22 cellular contexts compared by ENCODE assay signal in genomic region chr1:44720281-44720680, GRCh38. TPM values are rescaled to one million over a fixed set of nuclear protein-coding genes. Genes with fewer than 3 reads are reported as not detected.
DNase-seq lines count a peak whose midpoint lies in the region; ATAC-seq and TF ChIP-seq lines count a peak whose summit lies in the region.
"Had no signal": no experiment of that assay in that cellular context is flagged by ENCODE, and none has a peak within 500 bp of the region (broad histone marks: within the 10 kb centered on the region; RNA-seq: fewer than 3 reads in every experiment).

No MANE protein-coding gene starts in this region.

- H3K27ac Mint-ChIP-seq in CD4-positive, CD25-positive, alpha-beta regulatory T cell = peak overlapping the region; percentile 85 to 93 (median 91)
- peak overlapping the region; percentile 98 for H3K27ac Mint-ChIP-seq in effector memory CD8-positive, alpha-beta T cell
- H3K27ac Mint-ChIP-seq: neural progenitor cell had no signal

- peak overlapping the region in 3 of 4 donors; percentile 22 to 51 (median 36) for H3K4me3 Mint-ChIP-seq in CD4-positive, CD25-positive, alpha-beta regulatory T cell
- H3K4me3 Mint-ChIP-seq in effector memory CD8-positive, alpha-beta T cell = peak overlapping the region; percentile 56 to 79
- H3K4me3 Mint-ChIP-seq: neural progenitor cell had no signal

- H3K4me2 ChIP-seq in BLaER1 treated with 17β-estradiol and CSF1 and Interleukin-3, amounts not matched to agents 10 nM and 100 nM = peak overlapping the region in 9 of 11 experiments; percentile 4 to 87 (median 51); a peak in 17 of 22 replicates
- H3K4me2 ChIP-seq: neural progenitor cell had no signal

- H3K27ac ChIP-seq in BLaER1 treated with 17β-estradiol and CSF1 and Interleukin-3, amounts not matched to agents 10 nM and 100 nM = no peak overlapping the region
- H3K27ac ChIP-seq in CD4-positive, CD25-positive, alpha-beta regulatory T cell (ENCODE audit: insufficient read depth, low read length, poor library complexity, severe bottlenecking) = peak overlapping the region; percentile 66
- peak overlapping the region; percentile 60; the same call in 1 of the 2 replicates for H3K27ac ChIP-seq in RWPE1
- H3K27ac ChIP-seq: neural progenitor cell, right atrium auricular region, WERI-Rb-1 had no signal

- H3K27me3 ChIP-seq in BLaER1 treated with 17β-estradiol and CSF1 and Interleukin-3, amounts not matched to agents 10 nM and 100 nM = no peaks in the 10 kb centered on the region
- no peaks in the 10 kb centered on the region for H3K27me3 ChIP-seq in CD4-positive, CD25-positive, alpha-beta regulatory T cell (ENCODE audit: control insufficient read depth, insufficient read depth, low read length)
- H3K27me3 ChIP-seq: neural progenitor cell, right atrium auricular region, tibial nerve had no signal

- TF ChIP-seq CTCF in RWPE1 (conservative IDR thresholded peaks at IDR 0.05; ENCODE audit: low read depth) = no peak

- H3K4me1 ChIP-seq in BLaER1 treated with 17β-estradiol and CSF1 and Interleukin-3, amounts not matched to agents 10 nM and 100 nM = peaks cover 64 to 84% (median 70%) of the 10 kb centered on the region in 10 experiments
- peaks cover 43% of the 10 kb centered on the region for H3K4me1 ChIP-seq in CD4-positive, CD25-positive, alpha-beta regulatory T cell (ENCODE audit: control insufficient read depth, insufficient read depth, low read length, poor library complexity, severe bottlenecking)
- H3K4me1 ChIP-seq: neural progenitor cell, right atrium auricular region had no signal

- no peak for DNase-seq in CD4-positive, CD25-positive, alpha-beta regulatory T cell
- DNase-seq in RWPE1 (ENCODE audit: low spot score) = no peak
- DNase-seq in effector memory CD8-positive, alpha-beta T cell = no peak
- DNase-seq in dermis blood vessel endothelial cell = no peak
- no peak for DNase-seq in cerebellar nuclear complex (lab: John Stamatoyannopoulos, UW)
- DNase-seq in posterior cingulate gyrus = no peak
- DNase-seq: cortex of kidney, erythroblast, NCI-H2029, NCI-H524 treated with DMSO at 0.1 percent for 48 hours, WERI-Rb-1 had no signal

- CTCF ChIA-PET in RWPE1 (lab: Yijun Ruan, JAX) = no interaction called here

- no peaks in the 10 kb centered on the region for H3K36me3 Mint-ChIP-seq in CD4-positive, CD25-positive, alpha-beta regulatory T cell
- H3K36me3 Mint-ChIP-seq in effector memory CD8-positive, alpha-beta T cell (ENCODE audit: insufficient read depth) = peaks cover 29% of the 10 kb centered on the region
- H3K36me3 Mint-ChIP-seq: neural progenitor cell had no signal

- no peak overlapping the region for H3K4me3 ChIP-seq in BLaER1 treated with 17β-estradiol and CSF1 and Interleukin-3, amounts not matched to agents 10 nM and 100 nM
- H3K4me3 ChIP-seq in CD4-positive, CD25-positive, alpha-beta regulatory T cell (ENCODE audit: low read depth, low read length) = no peak overlapping the region
- H3K4me3 ChIP-seq: neural progenitor cell, right atrium auricular region, tibial nerve had no signal

- no peak for ATAC-seq in CD4-positive, CD25-positive, alpha-beta regulatory T cell (ENCODE audit: low read depth in 2 of 2)
- no peak for ATAC-seq in effector memory CD8-positive, alpha-beta T cell (replicated peaks)
- ATAC-seq in GM18498 (IDR thresholded peaks at IDR 0.05; ENCODE audit: unreplicated experiment) = no peak
- ATAC-seq: SK-N-SH treated with all-trans-retinoic acid at 6 μM for 48 hours had no signal

- no peak overlapping the region for H3K9ac ChIP-seq in BLaER1 treated with 17β-estradiol and CSF1 and Interleukin-3, amounts not matched to agents 10 nM and 100 nM
- H3K9ac ChIP-seq: neural progenitor cell had no signal

- no peaks in the 10 kb centered on the region for H3K36me3 ChIP-seq in BLaER1 treated with 17β-estradiol and CSF1 and Interleukin-3, amounts not matched to agents 10 nM and 100 nM
- H3K36me3 ChIP-seq in CD4-positive, CD25-positive, alpha-beta regulatory T cell (ENCODE audit: control insufficient read depth, insufficient read depth, low read length) = no peaks in the 10 kb centered on the region
- H3K36me3 ChIP-seq: neural progenitor cell, right atrium auricular region, tibial nerve, WERI-Rb-1 had no signal

- intact Hi-C loops in posterior cingulate gyrus (cut with DNase I) = no loop called here

- no peaks in the 10 kb centered on the region; a peak in 1 of 22 replicates for H4K20me1 ChIP-seq in BLaER1 treated with 17β-estradiol and CSF1 and Interleukin-3, amounts not matched to agents 10 nM and 100 nM

- H3K4me1 Mint-ChIP-seq in CD4-positive, CD25-positive, alpha-beta regulatory T cell = peaks cover 28 to 80% (median 48%) of the 10 kb centered on the region in 4 donors
- peaks cover 42 to 66% of the 10 kb centered on the region in 2 donors for H3K4me1 Mint-ChIP-seq in effector memory CD8-positive, alpha-beta T cell (ENCODE audit: low read depth in 2 of 2)

- H3K9me3 ChIP-seq in BLaER1 treated with 17β-estradiol and CSF1 and Interleukin-3, amounts not matched to agents 10 nM and 100 nM (replicated peaks in 1 of 11) = peaks cover 0 to 7% (median 0%) of the 10 kb centered on the region in 11 experiments; a peak in 2 of 22 replicates
- no peaks in the 10 kb centered on the region for H3K9me3 ChIP-seq in CD4-positive, CD25-positive, alpha-beta regulatory T cell (ENCODE audit: control insufficient read depth in 2 of 2, low read length in 2 of 2)
- H3K9me3 ChIP-seq: right atrium auricular region, tibial nerve had no signal

- peaks cover 0 to 3% (median 0%) of the 10 kb centered on the region in 7 donors for H3K9me3 Mint-ChIP-seq in CD4-positive, CD25-positive, alpha-beta regulatory T cell
- H3K9me3 Mint-ChIP-seq in effector memory CD8-positive, alpha-beta T cell = no peaks in the 10 kb centered on the region
- H3K9me3 Mint-ChIP-seq: neural progenitor cell had no signal

- no peaks in the 10 kb centered on the region for H3K27me3 Mint-ChIP-seq in CD4-positive, CD25-positive, alpha-beta regulatory T cell
- no peaks in the 10 kb centered on the region for H3K27me3 Mint-ChIP-seq in effector memory CD8-positive, alpha-beta T cell

- POLR2A ChIA-PET in RWPE1 (lab: Yijun Ruan, JAX; ENCODE audit: low non-redundant PET) = interaction anchor here (0.7 kb wide), 1 partner anchor 188 kb away, joined by 8 read pairs; no protein-coding TSS in a partner anchor

RNA-seq across cellular contexts. Expression of gene RNU5D-1, which starts 10.7 kb away (rescaled TPM):
- total RNA-seq in CD4-positive, CD25-positive, alpha-beta regulatory T cell = not detected
- not detected for polyA plus RNA-seq in CD4-positive, CD25-positive, alpha-beta regulatory T cell
- total RNA-seq in dermis blood vessel endothelial cell = not detected in 2 replicates
- total RNA-seq: G401, glomerular endothelial cell, GM12878, HT1080, lung microvascular endothelial cell, right atrium auricular region, tibial nerve had no signal
- polyA plus RNA-seq: GM12878 had no signal

RNA-seq across cellular contexts. Expression of gene KIF2C, which starts 19.4 kb away (rescaled TPM):
- 1.5 TPM for total RNA-seq in CD4-positive, CD25-positive, alpha-beta regulatory T cell
- 1 to 10 TPM; 1.1 to 3.9 (median 3.3) TPM for polyA plus RNA-seq in CD4-positive, CD25-positive, alpha-beta regulatory T cell
- 11.7 and 45.5 TPM in 2 replicates for total RNA-seq in dermis blood vessel endothelial cell

RNA-seq across cellular contexts. Expression of gene ARMH1, which starts 45.8 kb away (rescaled TPM):
- 24.8 TPM for total RNA-seq in CD4-positive, CD25-positive, alpha-beta regulatory T cell
- polyA plus RNA-seq in CD4-positive, CD25-positive, alpha-beta regulatory T cell = 1 to 10 TPM; 3.0 to 5.7 (median 4.3) TPM
- not detected in 2 replicates for total RNA-seq in dermis blood vessel endothelial cell
- total RNA-seq: G401, glomerular endothelial cell, HT1080 had no signal

RNA-seq across cellular contexts. Expression of gene TMEM53, which starts 46.0 kb away (rescaled TPM):
- total RNA-seq in CD4-positive, CD25-positive, alpha-beta regulatory T cell = 2.7 TPM
- 1 to 10 TPM; 4.2 to 6.8 (median 6.2) TPM for polyA plus RNA-seq in CD4-positive, CD25-positive, alpha-beta regulatory T cell
- 4.4 and 5.9 TPM in 2 replicates for total RNA-seq in dermis blood vessel endothelial cell

RNA-seq across cellular contexts. Expression of gene RPS8, which starts 55.1 kb away (rescaled TPM):
- 1,739 TPM for total RNA-seq in CD4-positive, CD25-positive, alpha-beta regulatory T cell
- 1,000 to 10,000 TPM in 2 of 4 donors, 100 to 1,000 TPM in 2; 805 to 1,312 (median 1,070) TPM for polyA plus RNA-seq in CD4-positive, CD25-positive, alpha-beta regulatory T cell
- total RNA-seq in dermis blood vessel endothelial cell = 1,197 and 2,124 TPM in 2 replicates

Comparison
In these comparisons a context has a peak if more than half of its experiments do, and no peak if none do; other contexts are left out.
1. H3K27ac ChIP-seq: peak in CD4-positive, CD25-positive, alpha-beta regulatory T cell (single experiment) and RWPE1 (single experiment); none in BLaER1 treated with 17β-estradiol and CSF1 and Interleukin-3, amounts not matched to agents 10 nM and 100 nM (0 of 11).
2. RNA of gene ARMH1, which starts 45.8 kb away (total RNA-seq): 24.8 TPM in CD4-positive, CD25-positive, alpha-beta regulatory T cell (single experiment); not detected in dermis blood vessel endothelial cell; every median in the first group is over 10 times any median in the second.